ENCODE assay signal across 10 cellular contexts in genomic region chr1:93816970-93817738, GRCh38.
DNase-seq lines count a peak whose midpoint lies in the region; ATAC-seq and TF ChIP-seq lines count a peak whose summit lies in the region.
"Had no signal": no experiment of that assay in that cellular context is flagged by ENCODE, and none has a peak within 500 bp of the region (broad histone marks: within the 10 kb centered on the region; RNA-seq: fewer than 3 reads in every experiment).

No MANE protein-coding gene starts in this region.

- no peaks in the 10 kb centered on the region for H3K27me3 Mint-ChIP-seq in activated T-cell treated with anti-CD3 and anti-CD28 coated beads, Interleukin-2, amount 50 U/mL, for 4 hours (ENCODE audit: low read depth)

- DNase-seq in GM23248 = peak; percentile 40
- peak; percentile 90 for DNase-seq in SIG-M5 treated with dmso at 0.1 percent for 504 hours (lab: John Stamatoyannopoulos, UW; ENCODE audit: unreplicated experiment)
- DNase-seq in fibroblast of villous mesenchyme (ENCODE audit: low read depth) = peak; percentile 96
- peak; percentile 75 for DNase-seq in skeletal muscle cell (ENCODE audit: low read depth)
- DNase-seq in NCI-H2196 (lab: John Stamatoyannopoulos, UW; ENCODE audit: unreplicated experiment) = no peak
- no peak for DNase-seq in activated T-cell treated with anti-CD3 and anti-CD28 coated beads, Interleukin-2, amount 50 U/mL, for 4 hours
- no peak for DNase-seq in NCI-H2107 treated with DMSO at 0.1 percent for 48 hours (lab: John Stamatoyannopoulos, UW; ENCODE audit: unreplicated experiment)
- DNase-seq: pancreas, RPMI8226 had no signal

- no peak overlapping the region for H3K9ac ChIP-seq in GM23248

- H3K27me3 ChIP-seq in GM23248 (replicated peaks; ENCODE audit: insufficient read depth) = no peaks in the 10 kb centered on the region
- H3K27me3 ChIP-seq: pancreas had no signal

- 0 out of 2 replicates have a peak overlapping the region, but pooled peaks have one; percentile 22 for H2AFZ ChIP-seq in GM23248

- H4K20me1 ChIP-seq in GM23248 (ENCODE audit: insufficient read depth) = no peaks in the 10 kb centered on the region

- ATAC-seq in GM21360 (IDR thresholded peaks at IDR 0.05; ENCODE audit: unreplicated experiment) = no peak
- ATAC-seq in activated T-cell treated with anti-CD3 and anti-CD28 coated beads, Interleukin-2, amount 50 U/mL, for 4 hours = no peak

- H3K4me3 ChIP-seq in GM23248 = no peak overlapping the region
- H3K4me3 ChIP-seq in fibroblast of villous mesenchyme (ENCODE audit: low read depth, low read length) = no peak overlapping the region
- H3K4me3 ChIP-seq in skeletal muscle cell (ENCODE audit: low read depth, low read length) = no peak overlapping the region
- H3K4me3 ChIP-seq: pancreas had no signal

- H3K36me3 Mint-ChIP-seq in activated T-cell treated with anti-CD3 and anti-CD28 coated beads, Interleukin-2, amount 50 U/mL, for 4 hours (ENCODE audit: insufficient read depth) = no peaks in the 10 kb centered on the region

- H3K4me1 Mint-ChIP-seq in activated T-cell treated with anti-CD3 and anti-CD28 coated beads, Interleukin-2, amount 50 U/mL, for 4 hours (ENCODE audit: low read depth) = peaks cover 19% of the 10 kb centered on the region

- no peak overlapping the region for H3K4me2 ChIP-seq in GM23248 (ENCODE audit: unreplicated experiment)

- in situ Hi-C loops in GM23248 (cut with MboI) = no loop called here

- H3K4me3 Mint-ChIP-seq in activated T-cell treated with anti-CD3 and anti-CD28 coated beads, Interleukin-2, amount 50 U/mL, for 4 hours = no peak overlapping the region

- H3K9me3 ChIP-seq in GM23248 (ENCODE audit: low read depth) = no peaks in the 10 kb centered on the region
- H3K9me3 ChIP-seq: pancreas had no signal

- peaks cover 12% of the 10 kb centered on the region; the same call in 1 of the 2 replicates for H3K79me2 ChIP-seq in GM23248 (ENCODE audit: insufficient read depth)

- peaks cover 8% of the 10 kb centered on the region; the same call in 1 of the 2 replicates for H3F3A ChIP-seq in GM23248 (ENCODE audit: insufficient read depth)

- no peak overlapping the region for H3K27ac ChIP-seq in GM23248
- H3K27ac ChIP-seq: pancreas had no signal

- no peaks in the 10 kb centered on the region for H3K9me2 ChIP-seq in GM23248 (ENCODE audit: insufficient read depth)

- H3K36me3 ChIP-seq in GM23248 (ENCODE audit: low read depth) = no peaks in the 10 kb centered on the region
- H3K36me3 ChIP-seq: pancreas had no signal

- no peaks in the 10 kb centered on the region for H3K9me3 Mint-ChIP-seq in activated T-cell treated with anti-CD3 and anti-CD28 coated beads, Interleukin-2, amount 50 U/mL, for 4 hours

- 73 to 79% methylated on average over 3 of the region's 3 CpGs for WGBS in GM23248 (ENCODE audit: low coverage in 1 of 2, low lambda C conversion rate in 2 of 2, missing lambda C conversion rate in 2 of 2), 2 experiments

- no peak for TF ChIP-seq CTCF in fibroblast of villous mesenchyme (IDR thresholded peaks at IDR 0.05; ENCODE audit: insufficient read depth, low read depth, low read length)

- peaks cover 40% of the 10 kb centered on the region for H3K4me1 ChIP-seq in GM23248 (ENCODE audit: insufficient read depth)
- H3K4me1 ChIP-seq: pancreas had no signal

Comparison
In these comparisons a context has a peak if more than half of its experiments do, and no peak if none do; other contexts are left out.
1. DNase-seq: peak in GM23248 (single experiment), SIG-M5 treated with dmso at 0.1 percent for 504 hours (single experiment), fibroblast of villous mesenchyme (single experiment) and skeletal muscle cell (single experiment); none in NCI-H2196 (single experiment), activated T-cell treated with anti-CD3 and anti-CD28 coated beads, Interleukin-2, amount 50 U/mL, for 4 hours (single experiment) and NCI-H2107 treated with DMSO at 0.1 percent for 48 hours (single experiment).